Comparison of ENCODE assay signal across 27 cellular contexts in genomic region chr9:35719546-35719945, GRCh38. TPM values are rescaled to one million over a fixed set of nuclear protein-coding genes. Genes with fewer than 3 reads are reported as not detected.
DNase-seq lines count a peak whose midpoint lies in the region; ATAC-seq, FAIRE-seq and TF ChIP-seq lines count a peak whose summit lies in the region.
"Had no signal": no experiment of that assay in that cellular context is flagged by ENCODE, and none has a peak within 500 bp of the region (broad histone marks: within the 10 kb centered on the region; RNA-seq: fewer than 3 reads in every experiment).

No MANE protein-coding gene starts in this region.

- H3K36me3 ChIP-seq in HCT116 (ENCODE audit: control insufficient read depth in 1 of 2, insufficient read depth in 2 of 2, low read length in 2 of 2) (peaks cover 78 to 83% of the 10 kb centered on the region in 2 experiments), gastroesophageal sphincter (peaks cover 34 to 100% of the 10 kb centered on the region in 2 donors), tibial artery (peaks cover 100% of the 10 kb centered on the region in 3 donors)

- CTCF ChIA-PET in HCT116 (lab: Charles Lee) (no interaction called here), activated B cell treated with CpG ODN at 0.5 μM for 24 hours (lab: Charles Lee) (interaction anchor here (0.8 to 3.1 kb wide), 4 partner anchors 10 to 116 kb away, joined by 3 to 19 read pairs (median 3); no protein-coding TSS in a partner anchor)
- CTCF ChIA-PET in activated CD4-positive, alpha-beta memory T cell treated with anti-CD3 and anti-CD28 coated beads for 36 hours (lab: Charles Lee): interaction anchor here (0.8 to 1.5 kb wide), 2 partner anchors 8 to 23 kb away, joined by 3 read pairs; no protein-coding TSS in a partner anchor

- H3K27ac ChIP-seq in HCT116 (ENCODE audit: low read depth, low read length) (no peak overlapping the region), gastroesophageal sphincter (peak overlapping the region in 3 of 4 donors; percentile 63 to 98 (median 97)), tibial artery (peak overlapping the region; percentile 36 to 99)
- H3K27ac ChIP-seq: pancreas, SJSA1, upper lobe of right lung had no signal

- H3K27ac Mint-ChIP-seq in activated B cell treated with CpG ODN at 0.5 μM for 24 hours: peak overlapping the region; percentile 85
- no peak overlapping the region for H3K27ac Mint-ChIP-seq in activated CD4-positive, alpha-beta memory T cell treated with anti-CD3 and anti-CD28 coated beads for 36 hours
- H3K27ac Mint-ChIP-seq: activated naive CD4-positive, alpha-beta T cell treated with anti-CD3 and anti-CD28 coated beads, Interleukin-2, amount 50 U/mL, for 24 hours; endodermal cell; GM23338; nephron progenitor cell had no signal

- peaks cover 98% of the 10 kb centered on the region for H3K36me3 Mint-ChIP-seq in activated B cell treated with CpG ODN at 0.5 μM for 24 hours (ENCODE audit: low read depth)
- H3K36me3 Mint-ChIP-seq in activated CD4-positive, alpha-beta memory T cell treated with anti-CD3 and anti-CD28 coated beads for 36 hours: peaks cover 63% of the 10 kb centered on the region

- peaks cover 26% of the 10 kb centered on the region for H3K4me1 Mint-ChIP-seq in activated B cell treated with CpG ODN at 0.5 μM for 24 hours
- no peaks in the 10 kb centered on the region for H3K4me1 Mint-ChIP-seq in activated CD4-positive, alpha-beta memory T cell treated with anti-CD3 and anti-CD28 coated beads for 36 hours (ENCODE audit: low read depth)
- H3K4me1 Mint-ChIP-seq: activated naive CD4-positive, alpha-beta T cell treated with anti-CD3 and anti-CD28 coated beads, Interleukin-2, amount 50 U/mL, for 24 hours; endodermal cell; nephron progenitor cell had no signal

- DNase-seq in HCT116 (ENCODE audit: low read depth, low spot score): no peak
- no peak for DNase-seq in activated B cell treated with CpG ODN at 0.5 μM for 24 hours
- DNase-seq in tibial artery: no peak
- no peak for DNase-seq in activated CD4-positive, alpha-beta memory T cell treated with anti-CD3 and anti-CD28 coated beads for 36 hours
- no peak for DNase-seq in GM03348 (ENCODE audit: low spot score)
- DNase-seq in GM12892 (ENCODE audit: insufficient read length): no peak
- DNase-seq: activated CD4-positive, alpha-beta T cell treated with anti-CD3 and anti-CD28 coated beads, Interleukin-2, amount 50 U/mL, for 4 hours; activated CD4-positive, CD25-positive, alpha-beta regulatory T cell; activated CD8-positive, alpha-beta memory T cell treated with anti-CD3 and anti-CD28 coated beads, Interleukin-2, amount 50 U/mL, for 48 hours; anterior cingulate cortex; CD8-positive, alpha-beta memory T cell; cortex of kidney; endodermal cell; left ventricle myocardium superior; NCI-H1105 treated with DMSO at 0.1 percent for 48 hours; NCI-H2029; NCI-H526 treated with DMSO at 0.1 percent for 48 hours; nephron progenitor cell; pancreas; stimulated activated CD4-positive, alpha-beta T cell treated with anti-CD3 and anti-CD28 coated beads, Interleukin-4, amount 100 ng/mL, for 1 hour; upper lobe of right lung had no signal

- H3K27me3 ChIP-seq in HCT116 (ENCODE audit: insufficient read depth, low read length): no peaks in the 10 kb centered on the region
- no peaks in the 10 kb centered on the region for H3K27me3 ChIP-seq in gastroesophageal sphincter
- no peaks in the 10 kb centered on the region for H3K27me3 ChIP-seq in tibial artery
- H3K27me3 ChIP-seq: pancreas, SJSA1, upper lobe of right lung had no signal

- H3K4me3 Mint-ChIP-seq in activated B cell treated with CpG ODN at 0.5 μM for 24 hours: peak overlapping the region; percentile 32
- no peak overlapping the region for H3K4me3 Mint-ChIP-seq in activated CD4-positive, alpha-beta memory T cell treated with anti-CD3 and anti-CD28 coated beads for 36 hours
- H3K4me3 Mint-ChIP-seq: activated naive CD4-positive, alpha-beta T cell treated with anti-CD3 and anti-CD28 coated beads, Interleukin-2, amount 50 U/mL, for 24 hours; CD8-positive, alpha-beta memory T cell; endodermal cell; GM23338; nephron progenitor cell had no signal

- ATAC-seq in HCT116 (no peak), activated B cell treated with CpG ODN at 0.5 μM for 24 hours (ENCODE audit: low read depth) (no peak), gastroesophageal sphincter (no peak)
- ATAC-seq: GM23338, left ventricle myocardium superior, pancreas had no signal

- FAIRE-seq in GM12892 (lab: Jason Lieb, UNC): no peak
- FAIRE-seq: islet of Langerhans, pancreas, RCC 7860 had no signal

- H3K9me3 Mint-ChIP-seq in activated B cell treated with CpG ODN at 0.5 μM for 24 hours: no peaks in the 10 kb centered on the region
- no peaks in the 10 kb centered on the region for H3K9me3 Mint-ChIP-seq in activated CD4-positive, alpha-beta memory T cell treated with anti-CD3 and anti-CD28 coated beads for 36 hours
- H3K9me3 Mint-ChIP-seq: activated naive CD4-positive, alpha-beta T cell treated with anti-CD3 and anti-CD28 coated beads, Interleukin-2, amount 50 U/mL, for 24 hours; CD8-positive, alpha-beta memory T cell; endodermal cell; GM23338; nephron progenitor cell had no signal

- H3K9me2 ChIP-seq in HCT116 (ENCODE audit: insufficient read depth): no peaks in the 10 kb centered on the region

- no peaks in the 10 kb centered on the region for H4K20me1 ChIP-seq in HCT116 (ENCODE audit: insufficient read depth)

- H3K79me2 ChIP-seq in HCT116 (ENCODE audit: insufficient read depth, low read length): no peaks in the 10 kb centered on the region

- TF ChIP-seq CTCF in HCT116 (IDR thresholded peaks at IDR 0.05 in 2 of 3, conservative IDR thresholded peaks at IDR 0.05 in 1 of 3; ENCODE audit: borderline replicate concordance in 1 of 3, insufficient read depth in 1 of 3, low read depth in 2 of 3, low read length in 2 of 3) (no peak), activated B cell treated with CpG ODN at 0.5 μM for 24 hours (IDR thresholded peaks at IDR 0.05) (no peak), gastroesophageal sphincter (IDR thresholded peaks at IDR 0.05) (no peak), tibial artery (IDR thresholded peaks at IDR 0.05) (no peak)

- no peak overlapping the region for H3K4me3 ChIP-seq in HCT116 (replicated peaks in 1 of 2; ENCODE audit: low read depth in 1 of 2, low read length in 2 of 2)
- no peak overlapping the region for H3K4me3 ChIP-seq in gastroesophageal sphincter
- H3K4me3 ChIP-seq in tibial artery: no peak overlapping the region
- H3K4me3 ChIP-seq: GM23338, pancreas, SJSA1, upper lobe of right lung had no signal

- H3K9ac ChIP-seq in HCT116 (ENCODE audit: low read length): no peak overlapping the region

- RAD21 ChIA-PET in HCT116 (lab: Charles Lee; ENCODE audit: low non-redundant PET in 1 of 2, low total read pairs in 2 of 2, uncharacterized antibody in 2 of 2, unreplicated experiment in 2 of 2): no interaction called here

- WGBS in gastroesophageal sphincter (ENCODE audit: low coverage in 1 of 2), 2 donors: 94% methylated on average over 3 of the region's 4 CpGs; no CpG with 5 or more reads in 1 of the 2 donors

- POLR2A ChIA-PET in HCT116 (lab: Charles Lee): no interaction called here
- POLR2A ChIA-PET in activated B cell treated with CpG ODN at 0.5 μM for 24 hours (lab: Charles Lee): interaction anchor here (0.5 to 3.3 kb wide), 12 partner anchors 8 to 114 kb away, joined by 3 to 38 read pairs (median 4); partner anchors contain the start of genes CREB3, SIT1 and TLN1
- POLR2A ChIA-PET in activated CD4-positive, alpha-beta memory T cell treated with anti-CD3 and anti-CD28 coated beads for 36 hours (lab: Charles Lee): no interaction called here

- no peak for TF ChIP-seq RAD21 in HCT116 (IDR thresholded peaks at IDR 0.05; ENCODE audit: low read depth)

- intact Hi-C loops in HCT116 (cut with micrococcal nuclease) (no loop called here), activated B cell treated with CpG ODN at 0.5 μM for 24 hours (cut with micrococcal nuclease) (loop anchor here (1.0 to 5.0 kb wide), 7 partner anchors 9 to 115 kb away; partner anchors contain the start of genes CD72, CREB3 and TLN1), tibial artery (cut with DNase I; ENCODE audit: low total_unique reads) (no loop called here)
- intact Hi-C loops in activated CD4-positive, alpha-beta memory T cell treated with anti-CD3 and anti-CD28 coated beads for 36 hours (cut with micrococcal nuclease): no loop called here

- H3K9me3 ChIP-seq in HCT116 (ENCODE audit: control insufficient read depth in 1 of 2, insufficient read depth in 1 of 2, low read depth in 1 of 2, low read length in 2 of 2): no peaks in the 10 kb centered on the region
- no peaks in the 10 kb centered on the region for H3K9me3 ChIP-seq in gastroesophageal sphincter
- no peaks in the 10 kb centered on the region for H3K9me3 ChIP-seq in tibial artery
- H3K9me3 ChIP-seq: pancreas, SJSA1, upper lobe of right lung had no signal

- BruUV-seq in HCT116 (replicated peaks; lab: Mats Ljungman, UMichigan): TSS peak; percentile 6

- H3K4me1 ChIP-seq in HCT116 (ENCODE audit: control insufficient read depth in 1 of 2, insufficient read depth in 2 of 2, low read length in 2 of 2): no peaks in the 10 kb centered on the region
- H3K4me1 ChIP-seq in gastroesophageal sphincter: peaks cover 0 to 44% (median 0%) of the 10 kb centered on the region in 3 donors
- H3K4me1 ChIP-seq in tibial artery: peaks cover 0 to 5% (median 2%) of the 10 kb centered on the region in 4 donors
- H3K4me1 ChIP-seq: pancreas, SJSA1, upper lobe of right lung had no signal

- no peak overlapping the region for H3K4me2 ChIP-seq in HCT116 (ENCODE audit: low read length)
- H3K4me2 ChIP-seq: GM23338 had no signal

- TF ChIP-seq POLR2A in HCT116 (IDR thresholded peaks at IDR 0.05; ENCODE audit: borderline replicate concordance, extremely low read depth, insufficient read depth, insufficient read length) (no peak), gastroesophageal sphincter (IDR thresholded peaks at IDR 0.05) (no peak), GM12892 (IDR thresholded peaks at IDR 0.05; ENCODE audit: low read depth, low read length) (no peak)

- H3K27me3 Mint-ChIP-seq in activated B cell treated with CpG ODN at 0.5 μM for 24 hours: no peaks in the 10 kb centered on the region
- H3K27me3 Mint-ChIP-seq in activated CD4-positive, alpha-beta memory T cell treated with anti-CD3 and anti-CD28 coated beads for 36 hours: no peaks in the 10 kb centered on the region
- H3K27me3 Mint-ChIP-seq: activated naive CD4-positive, alpha-beta T cell treated with anti-CD3 and anti-CD28 coated beads, Interleukin-2, amount 50 U/mL, for 24 hours; CD8-positive, alpha-beta memory T cell had no signal

- H2AFZ ChIP-seq in HCT116 (ENCODE audit: low read depth, low read length, poor library complexity, severe bottlenecking): no peak overlapping the region
- H2AFZ ChIP-seq: GM23338 had no signal

- TF ChIP-seq EP300 in gastroesophageal sphincter (IDR thresholded peaks at IDR 0.05): no peak

RNA-seq across cellular contexts. Expression of gene TLN1, which starts 12.4 kb away (rescaled TPM):
- 144 TPM for total RNA-seq in HCT116 (2021; ENCODE audit: unreplicated experiment)
- 128 and 171 TPM in 2 replicates for polyA plus RNA-seq in HCT116 (2012)
- total RNA-seq in activated B cell treated with CpG ODN at 0.5 μM for 24 hours: 327 and 362 TPM in 2 replicates
- 1,000 to 10,000 TPM in 3 of 4 donors, 100 to 1,000 TPM in 1; 888 to 1,583 (median 1,047) TPM for total RNA-seq in gastroesophageal sphincter
- 100 to 1,000 TPM; 285 to 287 TPM for total RNA-seq in activated CD4-positive, alpha-beta memory T cell treated with anti-CD3 and anti-CD28 coated beads for 36 hours
- 65.4 TPM for polyA plus RNA-seq in GM12892 (2012; ENCODE audit: missing spikeins)

RNA-seq across cellular contexts. Expression of gene CREB3, which starts 12.9 kb away (rescaled TPM):
- total RNA-seq in HCT116 (2021; ENCODE audit: unreplicated experiment) (22.3 TPM), activated B cell treated with CpG ODN at 0.5 μM for 24 hours (13.8 and 16.9 TPM in 2 replicates), gastroesophageal sphincter (100 to 1,000 TPM in 1 of 4 donors, 10 to 100 TPM in 3; 75.0 to 104 (median 83.7) TPM)
- 24.1 and 24.6 TPM in 2 replicates for polyA plus RNA-seq in HCT116 (2012)
- 10 to 100 TPM; 27.7 to 29.9 TPM for total RNA-seq in activated CD4-positive, alpha-beta memory T cell treated with anti-CD3 and anti-CD28 coated beads for 36 hours
- polyA plus RNA-seq in GM12892 (2012; ENCODE audit: missing spikeins): 19.2 TPM

RNA-seq across cellular contexts. Expression of gene GBA2, which starts 29.5 kb away (rescaled TPM):
- total RNA-seq in HCT116 (2021; ENCODE audit: unreplicated experiment) (63.6 TPM), activated B cell treated with CpG ODN at 0.5 μM for 24 hours (93.4 and 104 TPM in 2 replicates), gastroesophageal sphincter (10 to 100 TPM; 35.3 to 81.1 (median 54.3) TPM)
- 58.5 and 58.8 TPM in 2 replicates for polyA plus RNA-seq in HCT116 (2012)
- total RNA-seq in activated CD4-positive, alpha-beta memory T cell treated with anti-CD3 and anti-CD28 coated beads for 36 hours: 10 to 100 TPM; 30.4 to 30.7 TPM
- polyA plus RNA-seq in GM12892 (2012; ENCODE audit: missing spikeins): 28.3 TPM

RNA-seq across cellular contexts. Expression of gene RGP1, which starts 29.5 kb away (rescaled TPM):
- 32.6 TPM for total RNA-seq in HCT116 (2021; ENCODE audit: unreplicated experiment)
- polyA plus RNA-seq in HCT116 (2012): 18.2 and 20.4 TPM in 2 replicates
- 23.8 and 25.4 TPM in 2 replicates for total RNA-seq in activated B cell treated with CpG ODN at 0.5 μM for 24 hours
- total RNA-seq in gastroesophageal sphincter: 10 to 100 TPM; 19.7 to 34.4 (median 23.4) TPM
- 10 to 100 TPM; 17.4 to 18.0 TPM for total RNA-seq in activated CD4-positive, alpha-beta memory T cell treated with anti-CD3 and anti-CD28 coated beads for 36 hours
- polyA plus RNA-seq in GM12892 (2012; ENCODE audit: missing spikeins): 6.3 TPM

RNA-seq across cellular contexts. Expression of gene TPM2, which starts 29.8 kb away (rescaled TPM):
- 278 TPM for total RNA-seq in HCT116 (2021; ENCODE audit: unreplicated experiment)
- polyA plus RNA-seq in HCT116 (2012): 321 and 354 TPM in 2 replicates
- 1.9 and 2.0 TPM in 2 replicates for total RNA-seq in activated B cell treated with CpG ODN at 0.5 μM for 24 hours
- over 10,000 TPM in 3 of 4 donors, 1,000 to 10,000 TPM in 1; 7,572 to 13,568 (median 12,084) TPM for total RNA-seq in gastroesophageal sphincter
- 1 to 10 TPM; 3.9 to 5.3 TPM for total RNA-seq in activated CD4-positive, alpha-beta memory T cell treated with anti-CD3 and anti-CD28 coated beads for 36 hours
- polyA plus RNA-seq in GM12892 (2012; ENCODE audit: missing spikeins): 3.6 TPM
